ENCODE assay signal across 15 cellular contexts in genomic region chr19:35004517-35005255, GRCh38. TPM values are rescaled to one million over a fixed set of nuclear protein-coding genes. Genes with fewer than 3 reads are reported as not detected.
DNase-seq lines count a peak whose midpoint lies in the region; ATAC-seq, FAIRE-seq and TF ChIP-seq lines count a peak whose summit lies in the region.
"Had no signal": no experiment of that assay in that cellular context is flagged by ENCODE, and none has a peak within 500 bp of the region (broad histone marks: within the 10 kb centered on the region; RNA-seq: fewer than 3 reads in every experiment).

No MANE protein-coding gene starts in this region.

- no peak for TF ChIP-seq RAD21 in A549 (conservative IDR thresholded peaks at IDR 0.05 in 1 of 2, IDR thresholded peaks at IDR 0.05 in 1 of 2)

- peaks cover 66% of the 10 kb centered on the region for H3K36me3 Mint-ChIP-seq in Caco-2 (ENCODE audit: insufficient read depth, unreplicated experiment)
- H3K36me3 Mint-ChIP-seq in activated naive CD8-positive, alpha-beta T cell = peaks cover 4% of the 10 kb centered on the region

- 92% methylated on average over 14 of the region's 18 CpGs for WGBS in A549 (ENCODE audit: missing lambda C conversion rate)

- H3K4me3 Mint-ChIP-seq in Caco-2 (ENCODE audit: unreplicated experiment) = peak overlapping the region; percentile 70
- peak overlapping the region; percentile 46 for H3K4me3 Mint-ChIP-seq in activated naive CD8-positive, alpha-beta T cell

- no peak for TF ChIP-seq EP300 in A549 (IDR thresholded peaks at IDR 0.05)

- FAIRE-seq in A549 (lab: Jason Lieb, UNC) = no peak
- FAIRE-seq: astrocyte, pancreas had no signal

- H3K27ac Mint-ChIP-seq in Caco-2 (ENCODE audit: unreplicated experiment) = peak overlapping the region; percentile 98
- H3K27ac Mint-ChIP-seq in activated naive CD8-positive, alpha-beta T cell = peak overlapping the region; percentile 98

- peak overlapping the region; percentile 13; the same call in 1 of the 3 replicates for H3K4me3 ChIP-seq in A549
- no peak overlapping the region for H3K4me3 ChIP-seq in Caco-2 (ENCODE audit: low read depth, low read length)
- H3K4me3 ChIP-seq in muscle layer of duodenum (ENCODE audit: low read depth in 1 of 2, low read length in 2 of 2) = no peak overlapping the region
- H3K4me3 ChIP-seq: pancreas, thoracic aorta had no signal

- no peaks in the 10 kb centered on the region for H3K27me3 ChIP-seq in Caco-2 (replicated peaks; ENCODE audit: control insufficient read depth, insufficient read depth, low read length)
- no peaks in the 10 kb centered on the region for H3K27me3 ChIP-seq in muscle layer of duodenum (ENCODE audit: low read depth, low read length)
- H3K27me3 ChIP-seq: BE2C, pancreas had no signal

- BruUV-seq in Caco-2 (replicated peaks; lab: Mats Ljungman, UMichigan) = no TSS peak

- ATAC-seq in A549 (no peak), HG02759 (IDR thresholded peaks at IDR 0.05; ENCODE audit: unreplicated experiment) (no peak), GM18873 (IDR thresholded peaks at IDR 0.05; ENCODE audit: low FRiP score, unreplicated experiment) (no peak)
- ATAC-seq: pancreas had no signal

- peaks cover 52% of the 10 kb centered on the region for H3K4me1 Mint-ChIP-seq in Caco-2 (ENCODE audit: low read depth, unreplicated experiment)
- H3K4me1 Mint-ChIP-seq in activated naive CD8-positive, alpha-beta T cell (ENCODE audit: low read depth) = peaks cover 55% of the 10 kb centered on the region

- H3K27ac ChIP-seq in A549 = peak overlapping the region; percentile 93 to 94
- peak overlapping the region; percentile 14 for H3K27ac ChIP-seq in muscle layer of duodenum (ENCODE audit: low read length)
- H3K27ac ChIP-seq: thoracic aorta had no signal

- POLR2A ChIA-PET in A549 (lab: Yijun Ruan, JAX) (interaction anchor here (0.9 kb wide), 1 partner anchor 41 kb away, joined by 3 read pairs; no protein-coding TSS in a partner anchor), Caco-2 (lab: Charles Lee) (no interaction called here)

- intact Hi-C loops in Caco-2 (cut with micrococcal nuclease; ENCODE audit: unreplicated experiment) = no loop called here

- H3K4me2 ChIP-seq in A549 = peak overlapping the region; percentile 76

- CTCF ChIA-PET in A549 (lab: Yijun Ruan, JAX) (interaction anchor here (2.1 to 61.4 kb wide), 4 partner anchors 7 to 40 kb away, joined by 10 to 1860 read pairs (median 939); partner anchors contain the start of genes GRAMD1A, SCN1B and ZNF792), Caco-2 (lab: Charles Lee) (no interaction called here)

- no peak for TF ChIP-seq CTCF in A549 (IDR thresholded peaks at IDR 0.05)
- no peak for TF ChIP-seq CTCF in Caco-2 (IDR thresholded peaks at IDR 0.05; ENCODE audit: insufficient read depth in 1 of 2, low read depth in 1 of 2, low read length in 1 of 2, severe bottlenecking in 1 of 2, unreplicated experiment in 1 of 2)
- TF ChIP-seq CTCF in GM20000 (IDR thresholded peaks at IDR 0.05; ENCODE audit: extremely low read depth, missing control alignments) = no peak

- H3K36me3 ChIP-seq in Caco-2 (ENCODE audit: control insufficient read depth, insufficient read depth, low read length) (peaks cover 7% of the 10 kb centered on the region), muscle layer of duodenum (ENCODE audit: control insufficient read depth in 1 of 2, insufficient read depth in 2 of 2, low read length in 2 of 2) (peaks cover 10 to 13% of the 10 kb centered on the region in 2 donors)

- H3K9me3 ChIP-seq in A549 = no peaks in the 10 kb centered on the region
- no peaks in the 10 kb centered on the region for H3K9me3 ChIP-seq in Caco-2
- H3K9me3 ChIP-seq in muscle layer of duodenum (ENCODE audit: control insufficient read depth in 1 of 2, low read length in 2 of 2) = no peaks in the 10 kb centered on the region
- H3K9me3 ChIP-seq: BE2C, pancreas, thoracic aorta had no signal

- no peaks in the 10 kb centered on the region for H3K9me3 Mint-ChIP-seq in Caco-2 (ENCODE audit: unreplicated experiment)
- no peaks in the 10 kb centered on the region for H3K9me3 Mint-ChIP-seq in activated naive CD8-positive, alpha-beta T cell (ENCODE audit: low read depth)

- no peak for TF ChIP-seq POLR2A in A549 (IDR thresholded peaks at IDR 0.05; ENCODE audit: low read length)

- H3K27me3 Mint-ChIP-seq in Caco-2 (ENCODE audit: insufficient read depth, unreplicated experiment) = no peaks in the 10 kb centered on the region
- no peaks in the 10 kb centered on the region for H3K27me3 Mint-ChIP-seq in activated naive CD8-positive, alpha-beta T cell

- H3K4me1 ChIP-seq in A549 (peaks cover 78% of the 10 kb centered on the region), Caco-2 (peaks cover 55% of the 10 kb centered on the region), muscle layer of duodenum (ENCODE audit: control insufficient read depth in 1 of 2, insufficient read depth in 2 of 2, low read length in 2 of 2) (peaks cover 18 to 35% of the 10 kb centered on the region in 2 donors)
- H3K4me1 ChIP-seq: BE2C had no signal

- no peak for DNase-seq in A549 (ENCODE audit: low read depth in 1 of 2, low spot score in 1 of 2)
- DNase-seq in Caco-2 = no peak
- DNase-seq in DMS 273 (lab: John Stamatoyannopoulos, UW; ENCODE audit: unreplicated experiment) = no peak
- no peak for DNase-seq in GM20000 (ENCODE audit: low spot score)
- DNase-seq: activated CD8-positive, alpha-beta memory T cell treated with anti-CD3 and anti-CD28 coated beads, Interleukin-2, amount 50 U/mL, for 4 hours; BE2C; EL had no signal

TF ChIP-seq in A549, 52 proteins besides CTCF, POLR2A, EP300 and RAD21:
- TF ChIP-seq JUN (IDR thresholded peaks at IDR 0.05) (0 out of 5 replicates have a peak, but pooled peaks of 1 of the 2 experiments have one; percentile 7), CHD2 (IDR thresholded peaks at IDR 0.05; ENCODE audit: low read length, partially characterized antibody) (no peak)

RNA-seq across cellular contexts. Expression of gene GRAMD1A, which starts 4.6 kb away (rescaled TPM):
- polyA plus RNA-seq in A549 (2011; rRNA removed) (184 and 221 TPM in 2 replicates), A549 (2017; fragmentation: RNase III; extraction: RNeasy Plus Mini Kit Qiagen cat#74134 plus additional on column Dnase treatment) (104 to 131 TPM (median 128 TPM) in 3 replicates)
- polyA plus RNA-seq in A549 (2012; cell fraction: cytosol; rRNA removed) = 170 and 209 TPM in 2 replicates
- polyA plus RNA-seq in A549 (2012; cell fraction: nucleus; rRNA removed) = 411 and 413 TPM in 2 replicates
- 237 and 239 TPM in 2 replicates for polyA minus RNA-seq in A549 (2011; rRNA and poly(A)+ RNA removed)
- 110 and 132 TPM in 2 replicates for total RNA-seq in Caco-2 (2022)

RNA-seq across cellular contexts. Expression of gene SCN1B, which starts 25.6 kb away (rescaled TPM):
- polyA plus RNA-seq in A549 (2011; rRNA removed) (11.0 and 12.8 TPM in 2 replicates), A549 (2017; fragmentation: RNase III; extraction: RNeasy Plus Mini Kit Qiagen cat#74134 plus additional on column Dnase treatment) (10.3 to 11.4 TPM (median 11.3 TPM) in 3 replicates)
- polyA plus RNA-seq in A549 (2012; cell fraction: cytosol; rRNA removed) = 14.1 and 15.1 TPM in 2 replicates
- 21.3 and 22.5 TPM in 2 replicates for polyA plus RNA-seq in A549 (2012; cell fraction: nucleus; rRNA removed)
- polyA minus RNA-seq in A549 (2011; rRNA and poly(A)+ RNA removed) = 7.9 and 12.7 TPM in 2 replicates
- total RNA-seq in Caco-2 (2022) = 1.7 and 1.9 TPM in 2 replicates

RNA-seq across cellular contexts. Expression of gene HPN, which starts 36.8 kb away (rescaled TPM):
- polyA plus RNA-seq in A549 (2011; rRNA removed) = 0.08 and 0.09 TPM in 2 replicates
- 0.04 TPM in 2 replicates for polyA plus RNA-seq in A549 (2012; cell fraction: cytosol; rRNA removed)
- polyA plus RNA-seq in A549 (2012; cell fraction: nucleus; rRNA removed) = 0.47 and 0.66 TPM in 2 replicates
- 0.04 to 0.12 TPM (median 0.06 TPM) in 3 replicates for polyA plus RNA-seq in A549 (2017; fragmentation: RNase III; extraction: RNeasy Plus Mini Kit Qiagen cat#74134 plus additional on column Dnase treatment)
- not detected in 2 replicates for polyA minus RNA-seq in A549 (2011; rRNA and poly(A)+ RNA removed)
- 20.8 and 21.1 TPM in 2 replicates for total RNA-seq in Caco-2 (2022)
- total RNA-seq: SK-MEL-5 had no signal

RNA-seq across cellular contexts. Expression of gene ZNF792, which starts 40.7 kb away (rescaled TPM):
- polyA plus RNA-seq in A549 (2011; rRNA removed) = 3.7 and 5.0 TPM in 2 replicates
- polyA plus RNA-seq in A549 (2012; cell fraction: cytosol; rRNA removed) = 1.2 and 1.4 TPM in 2 replicates
- polyA plus RNA-seq in A549 (2012; cell fraction: nucleus; rRNA removed) = 1.2 and 1.7 TPM in 2 replicates
- polyA plus RNA-seq in A549 (2017; fragmentation: RNase III; extraction: RNeasy Plus Mini Kit Qiagen cat#74134 plus additional on column Dnase treatment) = 1.9 to 2.2 TPM (median 2.0 TPM) in 3 replicates
- 11.1 and 15.0 TPM in 2 replicates for polyA minus RNA-seq in A549 (2011; rRNA and poly(A)+ RNA removed)
- total RNA-seq in Caco-2 (2022) = 4.5 and 5.6 TPM in 2 replicates
